Comparison of ENCODE assay signal across 1 cellular context in genomic region chr17:48492401-48493298, GRCh38.
TF ChIP-seq lines count a peak whose summit lies in the region.

No MANE protein-coding gene starts in this region.

TF ChIP-seq in K562, 482 proteins besides CTCF, POLR2A, EP300 and RAD21 (continued from another document and continues in another):
- TF ChIP-seq AFF4 (CRISPR knock-in tag; IDR thresholded peaks at IDR 0.05): 0 out of 2 replicates have a peak, but pooled peaks have one; percentile 48
- TF ChIP-seq ZBTB9 (CRISPR knock-in tag; IDR thresholded peaks at IDR 0.05): 0 out of 2 replicates have a peak, but pooled peaks have one; percentile 25
- TF ChIP-seq GATAD2A (IDR thresholded peaks at IDR 0.05): peak; percentile 7; the same call in 1 of the 2 replicates
- no peak; the same call in none of the 2 replicates for TF ChIP-seq SMARCA4 (IDR thresholded peaks at IDR 0.05)
- TF ChIP-seq HNRNPK (IDR thresholded peaks at IDR 0.05; ENCODE audit: low read depth, low read length, poor library complexity, severe bottlenecking): peak; percentile 38
- TF ChIP-seq ZNF165 (CRISPR knock-in tag; IDR thresholded peaks at IDR 0.05; ENCODE audit: borderline replicate concordance): 0 out of 2 replicates have a peak, but pooled peaks have one; percentile 23
- peak; percentile 69 for TF ChIP-seq DPF2 (IDR thresholded peaks at IDR 0.05)
- TF ChIP-seq ZBTB2 (IDR thresholded peaks at IDR 0.05): peak; percentile 15; the same call in 1 of the 2 replicates
- no peak for TF ChIP-seq CHD2 (IDR thresholded peaks at IDR 0.05; ENCODE audit: low read depth, low read length)
- peak; percentile 20; the same call in 1 of the 2 replicates for TF ChIP-seq MEF2A (IDR thresholded peaks at IDR 0.05; ENCODE audit: control insufficient read depth, low read depth, low read length)
- TF ChIP-seq BCOR (IDR thresholded peaks at IDR 0.05): 0 out of 2 replicates have a peak, but pooled peaks have one; percentile 22
- TF ChIP-seq CTBP1 (IDR thresholded peaks at IDR 0.05; ENCODE audit: borderline replicate concordance): peak; percentile 91; the same call in 1 of the 2 replicates
- TF ChIP-seq ARID4B (CRISPR knock-in tag; IDR thresholded peaks at IDR 0.05): peak; percentile 48; the same call in 1 of the 2 replicates
- 0 out of 2 replicates have a peak, but pooled peaks have one; percentile 7 for TF ChIP-seq KLF6 (CRISPR knock-in tag; IDR thresholded peaks at IDR 0.05; ENCODE audit: borderline replicate concordance)
- peak; percentile 79 for TF ChIP-seq TFAP4 (CRISPR knock-in tag; IDR thresholded peaks at IDR 0.05; ENCODE audit: borderline replicate concordance)
- no peak for TF ChIP-seq MTA2 (IDR thresholded peaks at IDR 0.05; ENCODE audit: low read depth)
- TF ChIP-seq ETS1 (conservative IDR thresholded peaks at IDR 0.05; ENCODE audit: control insufficient read depth, low read depth, low read length): peak; percentile 48; the same call in 1 of the 2 replicates
- 0 out of 2 replicates have a peak, but pooled peaks have one; percentile 54 for TF ChIP-seq FOXP1 (CRISPR knock-in tag; IDR thresholded peaks at IDR 0.05)
- peak; percentile 61 for TF ChIP-seq ZNF589 (CRISPR knock-in tag; IDR thresholded peaks at IDR 0.05; ENCODE audit: low read depth)
- TF ChIP-seq HDAC3 (IDR thresholded peaks at IDR 0.05; ENCODE audit: borderline replicate concordance, partially characterized antibody): peak; percentile 74
- TF ChIP-seq ZNF311 (CRISPR knock-in tag; IDR thresholded peaks at IDR 0.05): no peak
- 0 out of 2 replicates have a peak, but pooled peaks have one; percentile 6 for TF ChIP-seq ZBTB40 (IDR thresholded peaks at IDR 0.05)
- TF ChIP-seq ZBTB40 (CRISPR knock-in tag; IDR thresholded peaks at IDR 0.05): no peak
- no peak for TF ChIP-seq EZH2 (IDR thresholded peaks at IDR 0.05; ENCODE audit: borderline replicate concordance, low read depth, low read length)
- no peak for TF ChIP-seq STAT5A (IDR thresholded peaks at IDR 0.05; ENCODE audit: borderline replicate concordance, low read length)
- no peak for TF ChIP-seq PBX2 (CRISPR knock-in tag; IDR thresholded peaks at IDR 0.05; ENCODE audit: low read depth)
- peak; percentile 97 for TF ChIP-seq PBX2 (tag; conservative IDR thresholded peaks at IDR 0.05; ENCODE audit: low read depth)
